In the genomic region with DNA sequence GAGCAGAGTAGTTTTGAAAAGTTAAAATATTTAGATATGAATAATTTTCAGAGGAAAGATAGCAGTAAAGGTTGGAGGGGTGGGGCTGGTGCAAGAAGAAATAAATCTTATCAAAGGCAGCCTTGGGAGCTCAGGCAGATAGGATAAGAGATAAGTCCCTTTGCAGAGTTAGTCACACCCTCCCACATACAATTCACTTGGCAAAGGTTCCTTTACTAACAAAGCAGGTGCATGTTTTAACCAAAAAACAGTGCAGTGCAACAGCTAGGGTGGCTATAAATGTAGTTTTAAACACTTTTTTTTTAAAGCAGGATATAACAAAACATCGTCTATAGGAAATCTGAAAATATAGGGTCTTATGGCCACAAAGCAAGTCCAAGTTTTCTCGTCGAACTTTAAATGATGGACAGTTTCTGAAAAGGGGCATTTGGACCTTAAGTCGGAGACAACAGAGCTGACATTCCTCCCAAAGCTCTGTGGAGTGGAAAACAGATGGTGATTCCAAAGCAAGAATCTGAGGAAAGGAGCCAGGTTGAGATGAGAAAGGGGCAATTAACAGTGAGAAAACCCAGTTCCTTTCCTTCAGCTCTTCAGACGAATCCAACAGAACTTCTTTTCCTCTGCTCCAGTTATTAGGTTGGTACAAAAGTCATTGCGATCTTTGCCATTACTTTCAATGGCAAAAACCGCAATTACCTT, we compare ENCODE assay signal across 14 cellular contexts. TPM values are rescaled to one million over a fixed set of nuclear protein-coding genes. Genes with fewer than 3 reads are reported as not detected.
A peak's percentile ranks its signal among the peaks of the same experiment; 100 is the strongest.
DNase-seq lines count a peak whose midpoint lies in the region; ATAC-seq and TF ChIP-seq lines count a peak whose summit lies in the region.
"Had no signal": no experiment of that assay in that cellular context is flagged by ENCODE, and none has a peak within 500 bp of the region (broad histone marks: within the 10 kb centered on the region; RNA-seq: fewer than 3 reads in every experiment).

No MANE protein-coding gene starts in this region.

- peak overlapping the region; percentile 77 for H3K4me3 ChIP-seq in CD4-positive, CD25-positive, alpha-beta regulatory T cell (ENCODE audit: low read depth, low read length)
- H3K4me3 ChIP-seq in Jurkat, Clone E6-1 (ENCODE audit: low read length), result no peak overlapping the region
- H3K4me3 ChIP-seq in mucosa of descending colon, result no peak overlapping the region
- H3K4me3 ChIP-seq: psoas muscle had no signal

- H3K27ac Mint-ChIP-seq in CD4-positive, CD25-positive, alpha-beta regulatory T cell, result no peak overlapping the region

- no peaks in the 10 kb centered on the region for H3K27me3 Mint-ChIP-seq in CD4-positive, CD25-positive, alpha-beta regulatory T cell

- no peaks in the 10 kb centered on the region for H3K36me3 Mint-ChIP-seq in CD4-positive, CD25-positive, alpha-beta regulatory T cell
- H3K36me3 Mint-ChIP-seq: activated naive CD4-positive, alpha-beta T cell treated with anti-CD3 and anti-CD28 coated beads, Interleukin-2, amount 50 U/mL, for 72 hours had no signal

- H3K4me1 Mint-ChIP-seq in CD4-positive, CD25-positive, alpha-beta regulatory T cell, result peaks cover 4 to 26% (median 11%) of the 10 kb centered on the region in 4 donors

- TF ChIP-seq CTCF in mucosa of descending colon (IDR thresholded peaks at IDR 0.05), result no peak

- H3K36me3 ChIP-seq in CD4-positive, CD25-positive, alpha-beta regulatory T cell (ENCODE audit: control insufficient read depth, insufficient read depth, low read length), result no peaks in the 10 kb centered on the region
- H3K36me3 ChIP-seq in mucosa of descending colon (ENCODE audit: low read depth), result no peaks in the 10 kb centered on the region

- ATAC-seq in CD4-positive, CD25-positive, alpha-beta regulatory T cell (ENCODE audit: low read depth in 2 of 2), result no peak
- ATAC-seq in mucosa of descending colon (peak; percentile 76), HG03135 (IDR thresholded peaks at IDR 0.05; ENCODE audit: unreplicated experiment) (no peak), SK-N-SH treated with all-trans-retinoic acid at 6 μM for 48 hours (no peak)
- ATAC-seq: psoas muscle had no signal

- no peaks in the 10 kb centered on the region for H3K27me3 ChIP-seq in CD4-positive, CD25-positive, alpha-beta regulatory T cell (ENCODE audit: control insufficient read depth, insufficient read depth, low read length)

- H3K4me1 ChIP-seq in CD4-positive, CD25-positive, alpha-beta regulatory T cell (ENCODE audit: control insufficient read depth, insufficient read depth, low read length, poor library complexity, severe bottlenecking), result peaks cover 47% of the 10 kb centered on the region
- H3K4me1 ChIP-seq in mucosa of descending colon (ENCODE audit: low read depth), result peaks cover 20% of the 10 kb centered on the region

- H3K4me3 Mint-ChIP-seq in CD4-positive, CD25-positive, alpha-beta regulatory T cell, result peak overlapping the region in 1 of 4 donors; percentile 78

- peak in 1 of 3 donors; percentile 19 for DNase-seq in CD4-positive, CD25-positive, alpha-beta regulatory T cell
- DNase-seq in Jurkat, Clone E6-1 (ENCODE audit: low read depth, low spot score), result peak; percentile 1
- DNase-seq in cerebellar cortex (ENCODE audit: low spot score) (peak; percentile 84), mucosa of descending colon (peak in 1 of 3 donors; percentile 60), NCI-H187 treated with DMSO at 0.1 percent for 48 hours (lab: John Stamatoyannopoulos, UW) (no peak), KG1 (lab: John Stamatoyannopoulos, UW) (no peak)
- DNase-seq: glutamatergic neuron; NCI-H2227 treated with DMSO at 0.1 percent for 48 hours; psoas muscle; stimulated activated CD4-positive, alpha-beta T cell treated with anti-CD3 and anti-CD28 coated beads, Interleukin-2, amount 100 ng/mL, for 48 hours; stimulated activated naive CD8-positive, alpha-beta T cell treated with anti-CD3 and anti-CD28 coated beads, Interleukin-15, Interleukin-2, amounts not matched to agents 100 U/mL and 50 U/mL, for 24 hours had no signal

- no peaks in the 10 kb centered on the region for H3K9me3 ChIP-seq in CD4-positive, CD25-positive, alpha-beta regulatory T cell (ENCODE audit: control insufficient read depth in 2 of 2, low read length in 2 of 2)
- H3K9me3 ChIP-seq in mucosa of descending colon, result no peaks in the 10 kb centered on the region
- H3K9me3 ChIP-seq: psoas muscle had no signal

- intact Hi-C loops in mucosa of descending colon (cut with DNase I, micrococcal nuclease), result no loop called here

- H3K9me3 Mint-ChIP-seq in CD4-positive, CD25-positive, alpha-beta regulatory T cell, result no peaks in the 10 kb centered on the region

- peak overlapping the region; percentile 82 for H3K27ac ChIP-seq in CD4-positive, CD25-positive, alpha-beta regulatory T cell (ENCODE audit: insufficient read depth, low read length, poor library complexity, severe bottlenecking)

TF ChIP-seq in SK-N-SH treated with all-trans-retinoic acid at 6 μM for 48 hours, 23 proteins besides CTCF, POLR2A, EP300 and RAD21:
- TF ChIP-seq ZFP3 (CRISPR knock-in tag; IDR thresholded peaks at IDR 0.05), result no peak
- TF ChIP-seq BACH2 (CRISPR knock-in tag; IDR thresholded peaks at IDR 0.05; ENCODE audit: borderline replicate concordance), result no peak

RNA-seq across cellular contexts. Expression of a gene that starts 53.0 kb away (rescaled TPM):
- total RNA-seq in CD4-positive, CD25-positive, alpha-beta regulatory T cell, result 23.5 TPM
- polyA plus RNA-seq in CD4-positive, CD25-positive, alpha-beta regulatory T cell, result 10 to 100 TPM in 3 of 4 donors, 1 to 10 TPM in 1; 7.1 to 17.3 (median 12.0) TPM
- polyA plus RNA-seq in Jurkat, Clone E6-1 (2012; ENCODE audit: insufficient read depth, insufficient read length), result 1.8 TPM
- 10 to 100 TPM; 21.4 to 36.8 (median 21.9) TPM for total RNA-seq in mucosa of descending colon

Comparison
In these comparisons a context has a peak if more than half of its experiments do, and no peak if none do; other contexts are left out.
1. DNase-seq: peak in Jurkat, Clone E6-1 (single experiment) and cerebellar cortex (single experiment); none in NCI-H187 treated with DMSO at 0.1 percent for 48 hours (single experiment) and KG1 (single experiment).